In genomic region chr7:65475734-65476319, GRCh38 we compare ENCODE assay signal across 8 cellular contexts.
DNase-seq lines count a peak whose midpoint lies in the region; ATAC-seq and TF ChIP-seq lines count a peak whose summit lies in the region.

No MANE protein-coding gene starts in this region.

- TF ChIP-seq CTCF in OCI-LY1 (IDR thresholded peaks at IDR 0.05; ENCODE audit: low read length) (no peak), right lobe of liver (IDR thresholded peaks at IDR 0.05) (no peak), tibial nerve (IDR thresholded peaks at IDR 0.05) (no peak)

- H3K79me2 ChIP-seq in OCI-LY1 (ENCODE audit: insufficient read depth, low read length) = no peaks in the 10 kb centered on the region

- no peaks in the 10 kb centered on the region for H3F3A ChIP-seq in OCI-LY1 (ENCODE audit: insufficient read depth, low read length)

- intact Hi-C loops in right lobe of liver (cut with DNase I) = no loop called here

- H4K20me1 ChIP-seq in OCI-LY1 (ENCODE audit: insufficient read depth, low read length) = no peaks in the 10 kb centered on the region

- no peaks in the 10 kb centered on the region for H3K9me2 ChIP-seq in OCI-LY1 (ENCODE audit: low read depth, low read length)

- H3K4me3 ChIP-seq in OCI-LY1 (ENCODE audit: low read depth, low read length, poor library complexity, severe bottlenecking) = peak overlapping the region; percentile 50
- H3K4me3 ChIP-seq in right lobe of liver = no peak overlapping the region
- no peak overlapping the region for H3K4me3 ChIP-seq in tibial nerve

- H3K4me1 ChIP-seq in OCI-LY1 (ENCODE audit: insufficient read depth, low read length, severe bottlenecking) = peaks cover 43% of the 10 kb centered on the region
- no peaks in the 10 kb centered on the region for H3K4me1 ChIP-seq in right lobe of liver
- peaks cover 0 to 7% (median 0%) of the 10 kb centered on the region in 4 donors for H3K4me1 ChIP-seq in tibial nerve

- peaks cover 56% of the 10 kb centered on the region for H3K9me3 ChIP-seq in OCI-LY1 (ENCODE audit: low read length)
- no peaks in the 10 kb centered on the region for H3K9me3 ChIP-seq in right lobe of liver
- peaks cover 0 to 31% (median 0%) of the 10 kb centered on the region in 4 donors for H3K9me3 ChIP-seq in tibial nerve

- H3K27me3 ChIP-seq in OCI-LY1 (ENCODE audit: insufficient read depth, low read length) (no peaks in the 10 kb centered on the region), right lobe of liver (no peaks in the 10 kb centered on the region), tibial nerve (no peaks in the 10 kb centered on the region)

- H2AFZ ChIP-seq in OCI-LY1 (ENCODE audit: low read length) = no peak overlapping the region

- WGBS in right lobe of liver (ENCODE audit: insufficient coverage, low coverage, low lambda C conversion rate, missing lambda C conversion rate) = 53% methylated on average over 6 of the region's 8 CpGs
- 47 to 50% methylated on average over 8 of the region's 8 CpGs for WGBS in tibial nerve, 2 donors

- H3K27ac ChIP-seq in OCI-LY1 (ENCODE audit: low read depth, low read length, poor library complexity, severe bottlenecking) (peak overlapping the region; percentile 98), right lobe of liver (no peak overlapping the region), tibial nerve (peak overlapping the region in 1 of 4 donors; percentile 34)

- H3K9ac ChIP-seq in OCI-LY1 (ENCODE audit: low read length) = peak overlapping the region; percentile 64

- H3K36me3 ChIP-seq in OCI-LY1 (ENCODE audit: insufficient read depth, low read length) (peaks cover 59% of the 10 kb centered on the region), right lobe of liver (no peaks in the 10 kb centered on the region), tibial nerve (no peaks in the 10 kb centered on the region)

- ATAC-seq in GM18868 (IDR thresholded peaks at IDR 0.05; ENCODE audit: unreplicated experiment) = peak; percentile 61
- ATAC-seq in HG02642 (IDR thresholded peaks at IDR 0.05; ENCODE audit: poor library complexity, unreplicated experiment) = peak; percentile 84
- peak in 3 of 4 donors; percentile 36 to 46 (median 38) for ATAC-seq in right lobe of liver

- TF ChIP-seq POLR2A in right lobe of liver (IDR thresholded peaks at IDR 0.05) (no peak), tibial nerve (IDR thresholded peaks at IDR 0.05) (no peak)

- no peak for DNase-seq in right lobe of liver
- no peak for DNase-seq in DMS 273 treated with DMSO at 0.1 percent for 48 hours (lab: John Stamatoyannopoulos, UW)
- no peak for DNase-seq in AML-193 (lab: John Stamatoyannopoulos, UW)
- DNase-seq in SKM-1 treated with dmso at 0.1 percent for 144 hours (lab: John Stamatoyannopoulos, UW; ENCODE audit: unreplicated experiment) = no peak
- DNase-seq in tibial nerve (ENCODE audit: low spot score in 2 of 2) = no peak

- peak overlapping the region; percentile 52 for H3K4me2 ChIP-seq in OCI-LY1 (ENCODE audit: low read length)

- no peak for TF ChIP-seq EP300 in tibial nerve (IDR thresholded peaks at IDR 0.05)
